ENCODE assay signal across 8 cellular contexts in the genomic region with DNA sequence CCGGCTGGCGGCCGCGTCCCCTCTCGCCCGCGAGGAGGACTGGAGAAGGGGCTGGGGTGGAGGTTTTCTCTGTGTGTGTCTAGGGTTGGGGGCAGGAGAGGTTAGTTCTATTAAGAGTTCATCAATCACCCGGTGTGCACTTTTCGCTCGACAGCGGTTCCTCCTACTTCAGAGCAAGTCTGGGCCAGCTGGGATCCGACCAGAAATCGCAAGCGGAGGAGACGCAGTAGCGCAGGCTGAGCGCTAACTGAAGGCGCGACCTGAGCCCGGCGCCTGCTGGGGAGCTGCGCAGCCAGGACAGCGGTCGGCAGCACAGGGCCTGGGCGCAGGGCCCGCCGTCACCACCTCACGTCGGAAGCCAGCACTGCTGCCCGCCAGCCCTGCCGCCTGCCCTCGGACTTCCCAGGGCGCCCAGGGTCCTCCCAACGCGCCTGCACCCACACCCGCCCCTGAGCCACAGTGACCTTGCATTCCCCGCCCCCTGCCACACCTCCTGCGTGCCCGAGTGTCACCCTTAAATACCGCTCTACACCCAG. TPM values are rescaled to one million over a fixed set of nuclear protein-coding genes. Genes with fewer than 3 reads are reported as not detected.
DNase-seq lines count a peak whose midpoint lies in the region; ATAC-seq and TF ChIP-seq lines count a peak whose summit lies in the region.

No MANE protein-coding gene starts in this region.

- ATAC-seq in GM19452 (IDR thresholded peaks at IDR 0.05; ENCODE audit: unreplicated experiment) (no peak), HG03378 (IDR thresholded peaks at IDR 0.05; ENCODE audit: unreplicated experiment) (no peak)

- in situ Hi-C loops in HAP-1 (cut with MboI; ENCODE audit: low sequenced_read_pairs) = no loop called here

- peaks cover 23% of the 10 kb centered on the region for H3K27me3 ChIP-seq in HAP-1 (ENCODE audit: low read depth)
- H3K27me3 ChIP-seq in skeletal muscle satellite cell (ENCODE audit: control insufficient read depth, insufficient read depth, low read length) = peaks cover 79% of the 10 kb centered on the region

- no peak overlapping the region for H3K9ac ChIP-seq in skeletal muscle satellite cell (ENCODE audit: low read depth, low read length)

- no peak for TF ChIP-seq CTCF in epithelial cell of proximal tubule (conservative IDR thresholded peaks at IDR 0.05; ENCODE audit: low read depth, low read length)

- H3K36me3 ChIP-seq in HAP-1 (replicated peaks) = no peaks in the 10 kb centered on the region
- H3K36me3 ChIP-seq in skeletal muscle satellite cell (ENCODE audit: insufficient read depth, low read length) = no peaks in the 10 kb centered on the region

- peak overlapping the region; percentile 79 for H3K4me2 ChIP-seq in skeletal muscle satellite cell (ENCODE audit: low read length)

- H3K9me3 ChIP-seq in HAP-1 = no peaks in the 10 kb centered on the region
- no peaks in the 10 kb centered on the region for H3K9me3 ChIP-seq in skeletal muscle satellite cell (replicated peaks; ENCODE audit: low read length)

- H3K4me3 ChIP-seq in HAP-1 (peak overlapping the region; percentile 37), epithelial cell of proximal tubule (ENCODE audit: low read depth, low read length) (peak overlapping the region; percentile 61), skeletal muscle satellite cell (ENCODE audit: low read length) (peak overlapping the region; percentile 63)

- DNase-seq in HAP-1 (ENCODE audit: low spot score in 2 of 2) = peak in 1 of 2 experiments; percentile 64
- DNase-seq in NCI-H345 treated with DMSO at 0.1 percent for 48 hours (lab: John Stamatoyannopoulos, UW; ENCODE audit: unreplicated experiment) = peak; percentile 54
- DNase-seq in epithelial cell of proximal tubule (ENCODE audit: low read depth) = no peak
- DNase-seq in OCI-M2 (lab: John Stamatoyannopoulos, UW; ENCODE audit: unreplicated experiment) = no peak
- DNase-seq in activated CD8-positive, alpha-beta memory T cell treated with anti-CD3 and anti-CD28 coated beads, Interleukin-2, amount 50 U/mL, for 48 hours = no peak

- H3K4me1 ChIP-seq in HAP-1 = peaks cover 13% of the 10 kb centered on the region
- no peaks in the 10 kb centered on the region for H3K4me1 ChIP-seq in skeletal muscle satellite cell (ENCODE audit: control insufficient read depth, insufficient read depth, low read length)

RNA-seq across cellular contexts. Expression of gene HOXD1, which starts 10.1 kb away (rescaled TPM):
- 9.3 and 10.2 TPM in 2 replicates for total RNA-seq in epithelial cell of proximal tubule
- total RNA-seq in skeletal muscle satellite cell (2012; rRNA removed) = not detected in 2 replicates

RNA-seq across cellular contexts. Expression of gene HOXD3, which starts 21.2 kb away (rescaled TPM):
- total RNA-seq in epithelial cell of proximal tubule = 8.2 and 9.4 TPM in 2 replicates
- 1.1 and 2.8 TPM in 2 replicates for total RNA-seq in skeletal muscle satellite cell (2012; rRNA removed)

RNA-seq across cellular contexts. Expression of gene HOXD4, which starts 27.0 kb away (rescaled TPM):
- 26.0 and 28.0 TPM in 2 replicates for total RNA-seq in epithelial cell of proximal tubule
- 1.1 and 2.5 TPM in 2 replicates for total RNA-seq in skeletal muscle satellite cell (2012; rRNA removed)

RNA-seq across cellular contexts. Expression of gene HOXD8, which starts 48.8 kb away (rescaled TPM):
- total RNA-seq in epithelial cell of proximal tubule = 18.0 and 26.5 TPM in 2 replicates
- 6.6 and 9.0 TPM in 2 replicates for total RNA-seq in skeletal muscle satellite cell (2012; rRNA removed)

RNA-seq across cellular contexts. Expression of gene HOXD9, which starts 55.8 kb away (rescaled TPM):
- total RNA-seq in epithelial cell of proximal tubule = 9.8 and 11.5 TPM in 2 replicates
- 1.1 and 1.3 TPM in 2 replicates for total RNA-seq in skeletal muscle satellite cell (2012; rRNA removed)
